Comparison of ENCODE assay signal across 8 cellular contexts in genomic region chr6:35318200-35318844, GRCh38. TPM values are rescaled to one million over a fixed set of nuclear protein-coding genes. Genes with fewer than 3 reads are reported as not detected.
DNase-seq lines count a peak whose midpoint lies in the region; ATAC-seq and TF ChIP-seq lines count a peak whose summit lies in the region.

No MANE protein-coding gene starts in this region.

- H4K20me1 ChIP-seq in MM.1S (ENCODE audit: insufficient read depth, low read length), result no peaks in the 10 kb centered on the region

- no peaks in the 10 kb centered on the region for H3K9me2 ChIP-seq in MM.1S (replicated peaks; ENCODE audit: insufficient read depth, low read length)

- no peak for ATAC-seq in HG03097 (IDR thresholded peaks at IDR 0.05; ENCODE audit: low FRiP score, unreplicated experiment)
- no peak for ATAC-seq in GM19452 (IDR thresholded peaks at IDR 0.05; ENCODE audit: unreplicated experiment)

- no peaks in the 10 kb centered on the region for H3K9me3 ChIP-seq in stomach
- no peaks in the 10 kb centered on the region for H3K9me3 ChIP-seq in MM.1S (replicated peaks; ENCODE audit: insufficient read depth, low read length)

- no peak for TF ChIP-seq POLR2A in stomach (IDR thresholded peaks at IDR 0.05)

- H3K4me1 ChIP-seq in stomach (peaks cover 0 to 25% (median 19%) of the 10 kb centered on the region in 4 donors), MM.1S (ENCODE audit: low read length) (no peaks in the 10 kb centered on the region)

- no peak overlapping the region for H3K4me2 ChIP-seq in MM.1S (ENCODE audit: low read depth, low read length)

- intact Hi-C loops in stomach (cut with DNase I; ENCODE audit: low total_unique reads), result no loop called here

- 13 to 44% (median 17%) methylated on average over 29 to 47 of the region's 47 CpGs for WGBS in stomach, 5 donors

- no peaks in the 10 kb centered on the region for H3F3A ChIP-seq in MM.1S (ENCODE audit: insufficient read depth, low read length)

- H3K27me3 ChIP-seq in stomach (no peaks in the 10 kb centered on the region), MM.1S (replicated peaks; ENCODE audit: insufficient read depth, low read length) (no peaks in the 10 kb centered on the region)

- no peak overlapping the region for H2AFZ ChIP-seq in MM.1S (ENCODE audit: low read length)

- H3K79me2 ChIP-seq in MM.1S (ENCODE audit: low read length), result no peaks in the 10 kb centered on the region; the same call in 1 of the 2 replicates

- H3K9ac ChIP-seq in MM.1S (ENCODE audit: low read length), result no peak overlapping the region

- TF ChIP-seq CTCF in coronary artery (IDR thresholded peaks at IDR 0.05) (no peak), stomach (IDR thresholded peaks at IDR 0.05) (no peak), MM.1S (IDR thresholded peaks at IDR 0.05; ENCODE audit: low read length) (no peak)

- H3K36me3 ChIP-seq in stomach, result peaks cover 5 to 45% (median 31%) of the 10 kb centered on the region in 4 donors
- no peaks in the 10 kb centered on the region for H3K36me3 ChIP-seq in MM.1S (replicated peaks; ENCODE audit: insufficient read depth, low read length)

- DNase-seq in H4 (ENCODE audit: low spot score) (peak; percentile 73), NCI-H510A (lab: John Stamatoyannopoulos, UW) (peak; percentile 82), coronary artery (ENCODE audit: low spot score) (peak; percentile 85), kidney tubule cell (ENCODE audit: low spot score) (peak; percentile 83), stomach (peak; percentile 87), MM.1S (no peak)

- H3K27ac ChIP-seq in coronary artery (peak overlapping the region in 1 of 2 donors; percentile 56), stomach (peak overlapping the region; percentile 56 to 78 (median 74)), MM.1S (ENCODE audit: low read length) (no peak overlapping the region)

- peak overlapping the region; percentile 73 for H3K4me3 ChIP-seq in coronary artery
- H3K4me3 ChIP-seq in stomach, result peak overlapping the region; percentile 53 to 61 (median 56)
- no peak overlapping the region for H3K4me3 ChIP-seq in MM.1S (ENCODE audit: low read length)

- no peak for TF ChIP-seq EP300 in stomach (IDR thresholded peaks at IDR 0.05)

RNA-seq across cellular contexts. Expression of gene DEF6, which starts 20.7 kb away (rescaled TPM):
- total RNA-seq in H4 (2014; rRNA removed; shearing (Covaris generic)), result 0.16 and 0.43 TPM in 2 replicates
- 10 to 100 TPM in 4 of 5 donors, 1 to 10 TPM in 1; 4.9 to 35.3 (median 14.9) TPM for total RNA-seq in stomach
- polyA plus RNA-seq in stomach, result 10 to 100 TPM; 15.2 to 32.8 (median 17.7) TPM

RNA-seq across cellular contexts. Expression of gene PPARD, which starts 24.0 kb away (rescaled TPM):
- 2.7 and 3.2 TPM in 2 replicates for total RNA-seq in H4 (2014; rRNA removed; shearing (Covaris generic))
- total RNA-seq in stomach, result 10 to 100 TPM in 3 of 5 donors, 1 to 10 TPM in 2; 2.6 to 34.6 (median 10.5) TPM
- 10 to 100 TPM; 13.8 to 33.1 (median 22.0) TPM for polyA plus RNA-seq in stomach

RNA-seq across cellular contexts. Expression of gene ZNF76, which starts 58.8 kb away (rescaled TPM):
- 6.7 and 7.2 TPM in 2 replicates for total RNA-seq in H4 (2014; rRNA removed; shearing (Covaris generic))
- total RNA-seq in stomach, result 10 to 100 TPM; 15.1 to 92.0 (median 38.2) TPM
- 10 to 100 TPM; 19.4 to 23.8 (median 23.2) TPM for polyA plus RNA-seq in stomach
